In the genomic region with DNA sequence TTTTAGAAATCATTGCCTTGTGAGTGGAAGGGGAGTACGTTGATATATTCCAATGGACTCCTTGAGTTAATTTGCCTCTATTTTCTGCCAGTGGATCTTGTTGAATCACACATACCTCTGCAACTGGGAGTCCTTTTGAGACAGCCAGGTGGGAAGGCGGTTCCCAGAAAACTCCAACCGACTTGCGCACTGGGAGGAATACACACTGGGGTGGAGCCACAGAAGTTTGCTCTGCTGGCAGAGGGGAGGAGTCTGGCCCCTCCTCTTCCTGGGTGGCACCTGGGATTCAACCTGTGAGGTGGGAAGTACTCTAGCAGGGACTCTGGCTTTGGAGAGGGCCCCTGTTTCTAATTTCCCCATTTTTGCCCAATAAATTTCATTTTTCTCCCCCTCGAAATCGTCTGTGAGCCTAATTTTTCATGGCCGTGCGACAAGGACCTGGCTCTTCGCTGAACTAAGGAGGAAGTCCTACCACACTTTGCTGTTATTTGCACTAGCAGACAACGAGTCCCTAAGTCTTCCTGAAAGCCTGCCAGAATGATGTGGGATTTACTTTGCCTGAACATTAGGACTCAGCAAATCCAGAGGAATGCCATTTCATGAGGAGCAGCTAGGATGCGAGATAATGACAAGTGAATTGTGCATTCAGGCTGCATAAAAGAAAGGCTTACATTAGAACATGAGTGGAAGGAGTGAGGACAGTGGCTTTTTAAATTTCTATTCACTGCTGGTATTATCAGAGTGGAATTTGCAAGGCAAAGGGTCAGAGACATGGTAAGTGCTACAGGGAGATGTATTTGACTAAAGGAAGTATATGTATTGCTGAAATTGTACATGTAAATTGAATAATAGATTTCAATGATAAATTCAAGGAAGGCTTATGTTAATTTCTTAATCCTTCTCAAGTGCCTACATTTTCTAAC, we compare ENCODE assay signal across 17 cellular contexts.
DNase-seq lines count a peak whose midpoint lies in the region; ATAC-seq and TF ChIP-seq lines count a peak whose summit lies in the region.
"Had no signal": no experiment of that assay in that cellular context is flagged by ENCODE, and none has a peak within 500 bp of the region (broad histone marks: within the 10 kb centered on the region; RNA-seq: fewer than 3 reads in every experiment).

No MANE protein-coding gene starts in this region.

- H3K4me2 ChIP-seq in parathyroid adenoma (ENCODE audit: low read length): no peak overlapping the region

- H3K36me3 ChIP-seq in ectodermal cell (ENCODE audit: control insufficient read depth, insufficient read depth, low read length) (no peaks in the 10 kb centered on the region), parathyroid adenoma (ENCODE audit: control insufficient read depth, insufficient read depth, low read length) (peaks cover 5% of the 10 kb centered on the region)
- H3K36me3 ChIP-seq: MG63 had no signal

- no peak for TF ChIP-seq CTCF in parathyroid adenoma (IDR thresholded peaks at IDR 0.05)

- H3K79me2 ChIP-seq in parathyroid adenoma: peaks cover 59% of the 10 kb centered on the region

- peak overlapping the region; percentile 32 for H3K27ac ChIP-seq in ectodermal cell (ENCODE audit: insufficient read depth, low read depth, low read length, poor library complexity, severe bottlenecking)
- peak overlapping the region; percentile 11 for H3K27ac ChIP-seq in parathyroid adenoma
- H3K27ac ChIP-seq: 22Rv1 had no signal

- H3K4me3 ChIP-seq in ectodermal cell (ENCODE audit: insufficient read depth, low read depth, low read length) (no peak overlapping the region), parathyroid adenoma (ENCODE audit: low read depth, low read length) (no peak overlapping the region)
- H3K4me3 ChIP-seq: MG63 had no signal

- H2AFZ ChIP-seq in parathyroid adenoma: no peak overlapping the region

- peak; percentile 30 for DNase-seq in NCI-H748 (lab: John Stamatoyannopoulos, UW; ENCODE audit: unreplicated experiment)
- no peak for DNase-seq in NCI-H748 treated with DMSO at 0.1 percent for 48 hours (lab: John Stamatoyannopoulos, UW)
- no peak for DNase-seq in middle frontal gyrus (ENCODE audit: extremely low spot score, low spot score)
- DNase-seq: AML-193, DMS79 treated with DMSO at 0.1 percent for 48 hours, MG63, NCI-H1048, NCI-H146, NCI-H2081, NCI-H2171 treated with DMSO at 0.1 percent for 48 hours, NCI-H446 treated with DMSO at 0.1 percent for 48 hours had no signal

- no peaks in the 10 kb centered on the region for H3K27me3 ChIP-seq in ectodermal cell (ENCODE audit: control insufficient read depth, insufficient read depth, low read length, poor library complexity, severe bottlenecking)
- no peaks in the 10 kb centered on the region for H3K27me3 ChIP-seq in parathyroid adenoma (ENCODE audit: control insufficient read depth, insufficient read depth, low read length)

- no peak overlapping the region for H3K9ac ChIP-seq in parathyroid adenoma

- WGBS in ectodermal cell, 2 experiments: 94 to 96% methylated on average over 11 of the region's 11 CpGs

- H3K4me1 ChIP-seq in ectodermal cell (ENCODE audit: control insufficient read depth, insufficient read depth, low read length): no peaks in the 10 kb centered on the region
- H3K4me1 ChIP-seq in parathyroid adenoma: peaks cover 58% of the 10 kb centered on the region

- ATAC-seq in HG03045 (IDR thresholded peaks at IDR 0.05; ENCODE audit: unreplicated experiment): no peak
- no peak for ATAC-seq in HG02798 (IDR thresholded peaks at IDR 0.05; ENCODE audit: poor library complexity, unreplicated experiment)
- no peak for ATAC-seq in GM21367 (IDR thresholded peaks at IDR 0.05; ENCODE audit: unreplicated experiment)

- peaks cover 2% of the 10 kb centered on the region for H3K9me3 ChIP-seq in ectodermal cell (ENCODE audit: control insufficient read depth, low read length)
- no peaks in the 10 kb centered on the region for H3K9me3 ChIP-seq in parathyroid adenoma (ENCODE audit: control insufficient read depth, low read length)
